13 cellular contexts compared by ENCODE assay signal in the genomic region with DNA sequence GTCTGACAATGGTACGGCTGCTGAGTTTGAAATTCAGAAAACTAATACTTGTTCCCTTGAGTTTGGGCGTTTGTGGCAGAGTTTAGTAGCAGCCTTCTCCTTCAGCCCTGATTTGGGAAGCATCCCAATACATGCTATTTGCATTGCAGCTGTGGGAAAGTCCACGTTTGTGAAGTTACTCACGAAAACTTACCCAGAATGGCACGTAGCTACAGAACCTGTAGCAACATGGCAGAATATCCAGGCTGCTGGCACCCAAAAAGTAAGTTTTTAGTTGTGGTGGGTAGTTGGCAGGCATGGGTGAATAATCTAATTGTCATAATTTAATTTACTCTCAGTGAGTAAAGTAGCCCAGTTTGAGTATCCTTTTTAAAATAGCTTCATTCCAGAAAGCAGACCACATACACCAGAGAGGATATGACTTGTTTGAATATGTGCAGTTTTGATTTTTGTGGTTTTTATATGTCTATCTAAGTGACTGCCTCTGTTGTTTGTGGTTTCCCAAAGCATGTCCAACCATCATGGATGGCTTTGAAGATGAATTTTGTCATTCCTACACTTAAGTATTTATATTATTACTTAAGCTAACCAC. TPM values are rescaled to one million over a fixed set of nuclear protein-coding genes. Genes with fewer than 3 reads are reported as not detected.
A peak's percentile ranks its signal among the peaks of the same experiment; 100 is the strongest.
DNase-seq lines count a peak whose midpoint lies in the region; ATAC-seq, FAIRE-seq and TF ChIP-seq lines count a peak whose summit lies in the region.
"Had no signal": no experiment of that assay in that cellular context is flagged by ENCODE, and none has a peak within 500 bp of the region (broad histone marks: within the 10 kb centered on the region; RNA-seq: fewer than 3 reads in every experiment).

No MANE protein-coding gene starts in this region.

- H3K9me3 ChIP-seq in adipocyte (ENCODE audit: control insufficient read depth, low read length) (no peaks in the 10 kb centered on the region), testis (no peaks in the 10 kb centered on the region)
- H3K9me3 ChIP-seq: esophagus muscularis mucosa had no signal

- DNase-seq in AG08395 (ENCODE audit: low spot score) = peak; percentile 73
- no peak for DNase-seq in GM12891 (ENCODE audit: insufficient read length, low spot score)
- DNase-seq in adipocyte (ENCODE audit: low read depth) = peak; percentile 39
- DNase-seq in iris pigment epithelial cell (ENCODE audit: low read depth) = peak; percentile 83
- no peak for DNase-seq in testis
- no peak for DNase-seq in cerebellar nuclear complex (lab: John Stamatoyannopoulos, UW)
- DNase-seq: activated gamma-delta T cell treated with Interleukin-2 at 50 U/mL for 16 hours, DMS153, NCI-H1694 had no signal

- intact Hi-C loops in testis (cut with DNase I; ENCODE audit: low total_unique reads) = no loop called here

- H3K4me3 ChIP-seq in adipocyte (ENCODE audit: low read length) = no peak overlapping the region
- no peak overlapping the region for H3K4me3 ChIP-seq in testis
- H3K4me3 ChIP-seq: esophagus muscularis mucosa, lung had no signal

- peak; percentile 33 for FAIRE-seq in GM12891 (lab: Jason Lieb, UNC)

- TF ChIP-seq CTCF in testis (IDR thresholded peaks at IDR 0.05) = no peak

- peaks cover 10% of the 10 kb centered on the region for H3K36me3 ChIP-seq in adipocyte (ENCODE audit: control insufficient read depth, insufficient read depth, low read length, severe bottlenecking)
- no peaks in the 10 kb centered on the region for H3K36me3 ChIP-seq in testis (ENCODE audit: low read depth, missing control alignments)

- H3K4me1 ChIP-seq in adipocyte (ENCODE audit: control insufficient read depth, insufficient read depth, low read length) = peaks cover 39% of the 10 kb centered on the region
- no peaks in the 10 kb centered on the region for H3K4me1 ChIP-seq in testis

- H3K27me3 ChIP-seq in adipocyte (replicated peaks; ENCODE audit: control insufficient read depth, insufficient read depth, low read length) (no peaks in the 10 kb centered on the region), testis (no peaks in the 10 kb centered on the region)
- H3K27me3 ChIP-seq: esophagus muscularis mucosa had no signal

- no peak overlapping the region for H3K27ac ChIP-seq in testis
- H3K27ac ChIP-seq: esophagus muscularis mucosa had no signal

- H3K9ac ChIP-seq in adipocyte (ENCODE audit: low read length) = no peak overlapping the region

- TF ChIP-seq POLR2A in GM12891 (IDR thresholded peaks at IDR 0.05; ENCODE audit: low read depth, low read length) = no peak
- TF ChIP-seq POLR2A in testis (IDR thresholded peaks at IDR 0.05) = no peak

- ATAC-seq in HG03135 (IDR thresholded peaks at IDR 0.05; ENCODE audit: unreplicated experiment) (no peak), HG03378 (IDR thresholded peaks at IDR 0.05; ENCODE audit: unreplicated experiment) (no peak)

- 78 to 91% methylated on average over 5 of the region's 5 CpGs for WGBS in testis, 2 donors

TF ChIP-seq in GM12891, 5 proteins besides CTCF, POLR2A, EP300 and RAD21:
- TF ChIP-seq SPI1 (IDR thresholded peaks at IDR 0.05; ENCODE audit: low read depth, low read length) (no peak), TAF1 (IDR thresholded peaks at IDR 0.05; ENCODE audit: low read depth, low read length) (no peak), POLR2AphosphoS5 (IDR thresholded peaks at IDR 0.05; ENCODE audit: low read depth, low read length) (no peak), PAX5 (IDR thresholded peaks at IDR 0.05; ENCODE audit: insufficient read depth, low read length, severe bottlenecking) (no peak), POU2F2 (IDR thresholded peaks at IDR 0.05; ENCODE audit: low read depth, low read length) (no peak)

RNA-seq across cellular contexts. Expression of a gene that starts 12.2 kb away (rescaled TPM):
- polyA plus RNA-seq in GM12891 (2012; ENCODE audit: low read depth, missing spikeins) = 110 TPM
- total RNA-seq in testis = 10 to 100 TPM; 91.0 to 93.9 TPM
- 87.7 TPM for polyA plus RNA-seq in testis (ENCODE audit: insufficient read depth, low read depth, low replicate concordance)

RNA-seq across cellular contexts. Expression of a gene that starts 45.9 kb away (rescaled TPM):
- 9.6 TPM for polyA plus RNA-seq in GM12891 (2012; ENCODE audit: low read depth, missing spikeins)
- 10 to 100 TPM in 1 of 2 donors, 1 to 10 TPM in 1; 9.7 to 12.2 TPM for total RNA-seq in testis
- polyA plus RNA-seq in testis (ENCODE audit: insufficient read depth, low read depth, low replicate concordance) = 4.3 TPM

RNA-seq across cellular contexts. Expression of a gene that starts 46.0 kb away (rescaled TPM):
- not detected for polyA plus RNA-seq in GM12891 (2012; ENCODE audit: low read depth, missing spikeins)
- 1 to 10 TPM; 1.3 to 2.7 TPM for total RNA-seq in testis
- 93.4 TPM for polyA plus RNA-seq in testis (ENCODE audit: insufficient read depth, low read depth, low replicate concordance)

Comparison
In these comparisons a context has a peak if more than half of its experiments do, and no peak if none do; other contexts are left out.
1. DNase-seq: peak in AG08395 (single experiment), adipocyte (single experiment) and iris pigment epithelial cell (single experiment); none in GM12891 (single experiment), testis (single experiment) and cerebellar nuclear complex (0 of 2).